ENCODE assay signal across 17 cellular contexts in the genomic region with DNA sequence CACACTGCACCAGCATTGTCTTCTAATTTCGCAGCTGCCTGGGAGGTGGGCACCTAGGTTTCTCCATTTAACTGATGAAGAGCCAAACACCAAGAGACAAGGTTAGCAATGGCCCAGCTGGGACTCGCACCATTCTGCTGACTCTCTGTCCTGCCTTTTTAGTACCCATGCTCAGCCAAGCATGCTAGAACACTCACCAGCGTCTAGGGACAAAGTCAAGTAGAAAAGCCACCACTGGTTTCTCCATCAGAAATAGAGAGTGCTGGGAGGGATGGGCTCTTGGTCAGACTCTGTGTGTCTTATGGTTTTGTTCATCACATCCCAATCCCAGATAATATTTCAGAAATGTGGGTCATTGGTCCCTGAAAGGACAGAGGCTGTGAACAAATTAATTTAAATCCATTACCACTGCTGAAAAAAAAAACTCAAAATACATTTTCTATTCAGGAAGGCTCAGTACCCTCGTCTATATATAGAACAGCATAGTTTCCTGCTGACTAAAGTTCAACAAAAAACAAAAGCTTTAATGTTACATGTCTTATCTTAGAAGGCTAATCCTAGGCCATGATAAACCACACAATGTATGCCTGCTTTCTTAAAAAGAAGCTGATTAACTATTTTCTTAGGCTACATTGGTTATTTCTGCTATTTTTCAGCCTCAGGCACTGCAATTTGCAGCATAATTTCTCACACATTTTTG.
DNase-seq lines count a peak whose midpoint lies in the region; ATAC-seq and TF ChIP-seq lines count a peak whose summit lies in the region.
"Had no signal": no experiment of that assay in that cellular context is flagged by ENCODE, and none has a peak within 500 bp of the region (broad histone marks: within the 10 kb centered on the region; RNA-seq: fewer than 3 reads in every experiment).

No MANE protein-coding gene starts in this region.

- DNase-seq in COLO829 (ENCODE audit: low spot score) (peak; percentile 90), HCEC 1CT (peak; percentile 20), ascending aorta (ENCODE audit: low spot score in 2 of 2) (no peak), superior temporal gyrus (ENCODE audit: extremely low spot score) (no peak), neural progenitor cell (ENCODE audit: low spot score) (no peak)
- DNase-seq: activated CD4-positive, alpha-beta T cell treated with anti-CD3 and anti-CD28 coated beads, Interleukin-2, amount 50 U/mL, for 4 hours; activated naive CD4-positive, alpha-beta T cell treated with anti-CD3 and anti-CD28 coated beads for 36 hours; NCI-H2171 treated with DMSO at 0.1 percent for 48 hours; T-helper 1 cell had no signal

- ATAC-seq in GM19035 (IDR thresholded peaks at IDR 0.05; ENCODE audit: unreplicated experiment), result no peak
- ATAC-seq in GM18907 (IDR thresholded peaks at IDR 0.05; ENCODE audit: unreplicated experiment), result no peak

- H3K27me3 ChIP-seq in ascending aorta (no peaks in the 10 kb centered on the region), neural progenitor cell (no peaks in the 10 kb centered on the region)
- H3K27me3 ChIP-seq: esophagus muscularis mucosa had no signal

- H3K79me2 ChIP-seq in neural progenitor cell (ENCODE audit: low read depth), result no peaks in the 10 kb centered on the region

- H3K36me3 Mint-ChIP-seq in neural progenitor cell, result no peaks in the 10 kb centered on the region
- H3K36me3 Mint-ChIP-seq: CD14-positive monocyte had no signal

- H3K4me1 Mint-ChIP-seq in neural progenitor cell, result peaks cover 5% of the 10 kb centered on the region
- H3K4me1 Mint-ChIP-seq: central memory CD8-positive, alpha-beta T cell had no signal

- no peak for TF ChIP-seq CTCF in ascending aorta (IDR thresholded peaks at IDR 0.05)
- no peak for TF ChIP-seq CTCF in neural progenitor cell (IDR thresholded peaks at IDR 0.05)

- peak overlapping the region; percentile 56 to 61 for H3K27ac ChIP-seq in ascending aorta
- peak overlapping the region; percentile 80 for H3K27ac ChIP-seq in mesodermal cell (ENCODE audit: low read depth, low read length, severe bottlenecking)
- no peak overlapping the region for H3K27ac ChIP-seq in neural progenitor cell
- H3K27ac ChIP-seq: esophagus muscularis mucosa had no signal

- no peak overlapping the region for H2AFZ ChIP-seq in neural progenitor cell (replicated peaks)

- H3K9ac ChIP-seq in neural progenitor cell, result no peak overlapping the region

- intact Hi-C loops in ascending aorta (cut with DNase I), result no loop called here

- H3K27me3 Mint-ChIP-seq in neural progenitor cell (ENCODE audit: insufficient read depth, low read depth), result peaks cover 3% of the 10 kb centered on the region
- H3K27me3 Mint-ChIP-seq: progenitor cell of endocrine pancreas; stimulated activated naive CD8-positive, alpha-beta T cell treated with anti-CD3 and anti-CD28 coated beads, Interleukin-15, Interleukin-2, amounts not matched to agents 100 ng/mL and 50 ng/mL, for 24 hours had no signal

- no peak overlapping the region for H3K4me3 ChIP-seq in ascending aorta
- no peak overlapping the region for H3K4me3 ChIP-seq in mesodermal cell (ENCODE audit: extremely low read depth, insufficient read depth, low read length, poor library complexity, severe bottlenecking)
- H3K4me3 ChIP-seq in neural progenitor cell, result no peak overlapping the region
- H3K4me3 ChIP-seq: esophagus muscularis mucosa had no signal

- H3K4me2 ChIP-seq in neural progenitor cell, result no peak overlapping the region

- peaks cover 6 to 22% of the 10 kb centered on the region in 2 donors for H3K36me3 ChIP-seq in ascending aorta
- H3K36me3 ChIP-seq in mesodermal cell (ENCODE audit: control insufficient read depth, insufficient read depth, low read length), result no peaks in the 10 kb centered on the region
- no peaks in the 10 kb centered on the region for H3K36me3 ChIP-seq in neural progenitor cell

- H3K27ac Mint-ChIP-seq in neural progenitor cell, result no peak overlapping the region
- H3K27ac Mint-ChIP-seq: activated naive CD4-positive, alpha-beta T cell treated with anti-CD3 and anti-CD28 coated beads for 36 hours; progenitor cell of endocrine pancreas; stimulated activated naive CD8-positive, alpha-beta T cell treated with anti-CD3 and anti-CD28 coated beads, Interleukin-15, Interleukin-2, amounts not matched to agents 100 ng/mL and 50 ng/mL, for 24 hours had no signal

- H3K9me3 Mint-ChIP-seq in neural progenitor cell, result no peaks in the 10 kb centered on the region
- H3K9me3 Mint-ChIP-seq: activated naive CD4-positive, alpha-beta T cell treated with anti-CD3 and anti-CD28 coated beads for 36 hours; central memory CD8-positive, alpha-beta T cell; stimulated activated naive CD8-positive, alpha-beta T cell treated with anti-CD3 and anti-CD28 coated beads, Interleukin-15, Interleukin-2, amounts not matched to agents 100 ng/mL and 50 ng/mL, for 24 hours had no signal

- H3K9me3 ChIP-seq in ascending aorta (no peaks in the 10 kb centered on the region), mesodermal cell (ENCODE audit: control insufficient read depth, low read length) (no peaks in the 10 kb centered on the region), neural progenitor cell (ENCODE audit: low read depth) (no peaks in the 10 kb centered on the region)
- H3K9me3 ChIP-seq: esophagus muscularis mucosa had no signal

- no peaks in the 10 kb centered on the region for H4K20me1 ChIP-seq in neural progenitor cell (ENCODE audit: low read depth)

- H3K4me3 Mint-ChIP-seq in neural progenitor cell, result no peak overlapping the region
- H3K4me3 Mint-ChIP-seq: activated naive CD4-positive, alpha-beta T cell treated with anti-CD3 and anti-CD28 coated beads for 36 hours; central memory CD8-positive, alpha-beta T cell; stimulated activated naive CD8-positive, alpha-beta T cell treated with anti-CD3 and anti-CD28 coated beads, Interleukin-15, Interleukin-2, amounts not matched to agents 100 ng/mL and 50 ng/mL, for 24 hours had no signal

- 83 to 94% methylated on average over 2 to 4 of the region's 4 CpGs for WGBS in mesodermal cell (ENCODE audit: insufficient coverage in 2 of 2), 2 experiments

- H3F3A ChIP-seq in neural progenitor cell (ENCODE audit: low read depth), result no peaks in the 10 kb centered on the region

- H3K4me1 ChIP-seq in ascending aorta, result peaks cover 0 to 13% of the 10 kb centered on the region in 2 donors
- peaks cover 35% of the 10 kb centered on the region for H3K4me1 ChIP-seq in mesodermal cell (ENCODE audit: control insufficient read depth, insufficient read depth, low read length, poor library complexity, severe bottlenecking)
- no peaks in the 10 kb centered on the region for H3K4me1 ChIP-seq in neural progenitor cell

Comparison
In these comparisons a context has a peak if more than half of its experiments do, and no peak if none do; other contexts are left out.
1. DNase-seq: peak in COLO829 (single experiment) and HCEC 1CT (single experiment); none in ascending aorta (0 of 2), superior temporal gyrus (single experiment) and neural progenitor cell (single experiment).